Comparison of ENCODE assay signal across 9 cellular contexts in genomic region chr9:134455951-134456739, GRCh38.
DNase-seq lines count a peak whose midpoint lies in the region; ATAC-seq and TF ChIP-seq lines count a peak whose summit lies in the region.
"Had no signal": no experiment of that assay in that cellular context is flagged by ENCODE, and none has a peak within 500 bp of the region (broad histone marks: within the 10 kb centered on the region; RNA-seq: fewer than 3 reads in every experiment).

No MANE protein-coding gene starts in this region.

- TF ChIP-seq POLR2A in breast epithelium (IDR thresholded peaks at IDR 0.05) = no peak

- no peaks in the 10 kb centered on the region for H3K36me3 ChIP-seq in breast epithelium

- peak overlapping the region; percentile 33 to 74 (median 46) for H3K4me3 ChIP-seq in breast epithelium

- ATAC-seq in left lobe of liver (peak; percentile 70), GM21390 (IDR thresholded peaks at IDR 0.05; ENCODE audit: unreplicated experiment) (no peak), GM19455 (IDR thresholded peaks at IDR 0.05; ENCODE audit: unreplicated experiment) (no peak)

- peaks cover 7 to 15% of the 10 kb centered on the region in 2 donors for H3K4me1 ChIP-seq in breast epithelium

- H3K9me3 ChIP-seq in breast epithelium = no peaks in the 10 kb centered on the region

- DNase-seq in DMS 273 (lab: John Stamatoyannopoulos, UW; ENCODE audit: unreplicated experiment) = peak; percentile 45
- no peak for DNase-seq in DMS 273 treated with DMSO at 0.1 percent for 48 hours (lab: John Stamatoyannopoulos, UW)
- peak; percentile 23 to 62 (median 51) for DNase-seq in activated CD4-positive, CD25-positive, alpha-beta regulatory T cell (lab: John Stamatoyannopoulos, UW)
- DNase-seq in breast epithelium (ENCODE audit: low spot score in 2 of 2) = peak; percentile 81 to 84
- peak; percentile 63 for DNase-seq in left lobe of liver (ENCODE audit: low spot score)
- peak; percentile 51 to 52 for DNase-seq in stimulated activated CD4-positive, alpha-beta T cell treated with anti-CD3 and anti-CD28 coated beads, Interleukin-2, amount 100 ng/mL, for 48 hours

- TF ChIP-seq CTCF in breast epithelium (IDR thresholded peaks at IDR 0.05) = no peak

- H3K27me3 ChIP-seq in breast epithelium = no peaks in the 10 kb centered on the region

- intact Hi-C loops in breast epithelium (cut with DNase I; ENCODE audit: low total_unique reads) = loop anchor here (10.0 kb wide), 1 partner anchor 279 kb away; no protein-coding TSS in a partner anchor

- H3K27ac ChIP-seq in breast epithelium = peak overlapping the region; percentile 89 to 97
- H3K27ac ChIP-seq: 22Rv1 had no signal
